In the genomic region with DNA sequence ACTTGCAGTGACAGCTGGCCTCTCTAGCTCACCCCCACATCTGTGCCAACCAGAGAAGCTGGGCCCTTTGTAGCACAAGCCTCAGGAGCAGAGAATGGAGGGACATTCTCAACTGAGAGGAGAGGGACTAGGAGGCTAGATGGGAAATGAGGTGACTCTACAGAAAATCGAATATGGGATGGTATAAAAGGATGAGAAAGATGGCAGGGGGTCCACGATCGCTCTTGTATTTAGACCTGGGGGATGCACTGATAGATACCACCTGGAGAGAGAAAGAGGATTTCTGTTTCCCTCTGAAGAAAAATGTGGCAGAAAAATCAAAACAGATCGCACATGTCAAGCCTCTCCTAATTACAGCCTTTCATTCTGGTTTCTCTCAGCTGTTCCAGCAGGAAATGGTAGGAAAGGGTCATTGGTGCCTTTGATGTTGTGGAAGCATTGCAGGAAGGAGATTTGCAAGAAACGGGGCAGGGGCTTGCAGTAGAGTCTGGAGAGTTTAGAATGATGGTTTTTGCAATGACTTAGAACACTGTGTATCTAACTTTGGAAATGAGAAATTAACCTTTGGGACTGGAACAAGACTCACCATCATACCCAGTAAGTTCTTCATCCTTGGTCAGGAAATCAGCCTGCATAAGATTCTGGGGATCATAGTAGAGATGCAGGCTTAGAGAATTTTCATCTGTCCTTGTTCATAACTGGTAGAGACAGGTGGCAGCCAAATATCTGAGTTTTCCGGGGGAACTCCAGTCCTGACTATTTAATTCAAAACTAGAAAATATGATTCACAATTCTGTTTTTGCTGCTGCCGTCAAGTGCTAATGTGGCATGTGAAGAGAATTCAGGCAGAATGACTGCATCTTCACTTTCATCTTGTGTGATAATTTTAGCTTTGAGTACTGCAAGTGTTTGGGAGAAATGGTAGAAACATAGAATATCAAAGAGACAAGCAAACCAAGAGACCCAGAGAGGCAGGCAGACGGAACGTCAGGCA, we compare ENCODE assay signal across 15 cellular contexts.
DNase-seq lines count a peak whose midpoint lies in the region; ATAC-seq and TF ChIP-seq lines count a peak whose summit lies in the region.
"Had no signal": no experiment of that assay in that cellular context is flagged by ENCODE, and none has a peak within 500 bp of the region (broad histone marks: within the 10 kb centered on the region; RNA-seq: fewer than 3 reads in every experiment).

No MANE protein-coding gene starts in this region.

- no peaks in the 10 kb centered on the region for H3K9me3 Mint-ChIP-seq in activated naive CD4-positive, alpha-beta T cell treated with anti-CD3 and anti-CD28 coated beads, Interleukin-2, amount 10 ng/mL, durations not matched to agents 7 days and 5 days
- H3K9me3 Mint-ChIP-seq in brain (no peaks in the 10 kb centered on the region), Caco-2 (ENCODE audit: unreplicated experiment) (no peaks in the 10 kb centered on the region)

- TF ChIP-seq CTCF in brain (conservative IDR thresholded peaks at IDR 0.05), result no peak
- TF ChIP-seq CTCF in Caco-2 (IDR thresholded peaks at IDR 0.05; ENCODE audit: insufficient read depth in 1 of 2, low read depth in 1 of 2, low read length in 1 of 2, severe bottlenecking in 1 of 2, unreplicated experiment in 1 of 2), result no peak

- peak; percentile 33 for ATAC-seq in HG03432 (IDR thresholded peaks at IDR 0.05; ENCODE audit: unreplicated experiment)
- ATAC-seq in HG03520 (IDR thresholded peaks at IDR 0.05; ENCODE audit: unreplicated experiment), result no peak

- no peaks in the 10 kb centered on the region for H3K36me3 ChIP-seq in Caco-2 (ENCODE audit: control insufficient read depth, insufficient read depth, low read length)
- H3K36me3 ChIP-seq: esophagus squamous epithelium had no signal

- peak overlapping the region; percentile 84 for H3K4me3 Mint-ChIP-seq in activated naive CD4-positive, alpha-beta T cell treated with anti-CD3 and anti-CD28 coated beads, Interleukin-2, amount 10 ng/mL, durations not matched to agents 7 days and 5 days
- peak overlapping the region in 3 of 5 experiments; percentile 1 to 48 (median 4) for H3K4me3 Mint-ChIP-seq in brain
- no peak overlapping the region for H3K4me3 Mint-ChIP-seq in Caco-2 (ENCODE audit: unreplicated experiment)

- H3K27me3 Mint-ChIP-seq in activated naive CD4-positive, alpha-beta T cell treated with anti-CD3 and anti-CD28 coated beads, Interleukin-2, amount 10 ng/mL, durations not matched to agents 7 days and 5 days, result no peaks in the 10 kb centered on the region
- peaks cover 9% of the 10 kb centered on the region for H3K27me3 Mint-ChIP-seq in brain
- no peaks in the 10 kb centered on the region for H3K27me3 Mint-ChIP-seq in Caco-2 (ENCODE audit: insufficient read depth, unreplicated experiment)

- H3K4me1 ChIP-seq in Caco-2, result peaks cover 6% of the 10 kb centered on the region

- POLR2A ChIA-PET in Caco-2 (lab: Charles Lee), result no interaction called here

- peaks cover 16% of the 10 kb centered on the region for H3K4me1 Mint-ChIP-seq in activated naive CD4-positive, alpha-beta T cell treated with anti-CD3 and anti-CD28 coated beads, Interleukin-2, amount 10 ng/mL, durations not matched to agents 7 days and 5 days
- H3K4me1 Mint-ChIP-seq in brain (peaks cover 76% of the 10 kb centered on the region), Caco-2 (ENCODE audit: low read depth, unreplicated experiment) (peaks cover 7% of the 10 kb centered on the region)

- peaks cover 76% of the 10 kb centered on the region for H3K36me3 Mint-ChIP-seq in activated naive CD4-positive, alpha-beta T cell treated with anti-CD3 and anti-CD28 coated beads, Interleukin-2, amount 10 ng/mL, durations not matched to agents 7 days and 5 days
- H3K36me3 Mint-ChIP-seq in brain (no peaks in the 10 kb centered on the region), Caco-2 (ENCODE audit: insufficient read depth, unreplicated experiment) (no peaks in the 10 kb centered on the region)

- peak overlapping the region; percentile 96 for H3K27ac Mint-ChIP-seq in activated naive CD4-positive, alpha-beta T cell treated with anti-CD3 and anti-CD28 coated beads, Interleukin-2, amount 10 ng/mL, durations not matched to agents 7 days and 5 days
- H3K27ac Mint-ChIP-seq in brain (peak overlapping the region in 3 of 5 experiments; percentile 7 to 64 (median 55)), Caco-2 (ENCODE audit: unreplicated experiment) (no peak overlapping the region)

- BruUV-seq in Caco-2 (replicated peaks; lab: Mats Ljungman, UMichigan), result no TSS peak

- no peak for DNase-seq in activated naive CD4-positive, alpha-beta T cell treated with anti-CD3 and anti-CD28 coated beads, Interleukin-2, amount 10 ng/mL, durations not matched to agents 7 days and 5 days
- DNase-seq in activated naive CD4-positive, alpha-beta T cell treated with anti-CD3 and anti-CD28 coated beads, Interleukin-2, amount 50 U/mL, for 16 hours, result no peak
- DNase-seq in superior temporal gyrus (ENCODE audit: extremely low spot score) (peak; percentile 42), Caco-2 (no peak), NCI-H2029 (lab: John Stamatoyannopoulos, UW) (no peak)
- DNase-seq: esophagus squamous epithelium, KBM-7, NCI-H1417 treated with DMSO at 0.1 percent for 48 hours, NCI-H69, posterior cingulate gyrus, Right ventricle myocardium superior had no signal

- intact Hi-C loops in Caco-2 (cut with micrococcal nuclease; ENCODE audit: unreplicated experiment), result no loop called here

- H3K27me3 ChIP-seq in Caco-2 (replicated peaks; ENCODE audit: control insufficient read depth, insufficient read depth, low read length), result no peaks in the 10 kb centered on the region

- CTCF ChIA-PET in activated naive CD4-positive, alpha-beta T cell treated with anti-CD3 and anti-CD28 coated beads, Interleukin-2, amount 10 ng/mL, durations not matched to agents 7 days and 5 days (lab: Charles Lee), result no interaction called here
- CTCF ChIA-PET in Caco-2 (lab: Charles Lee), result no interaction called here

- H3K9me3 ChIP-seq in Caco-2, result no peaks in the 10 kb centered on the region
- H3K9me3 ChIP-seq: esophagus squamous epithelium had no signal

- H3K4me3 ChIP-seq in Caco-2 (ENCODE audit: low read depth, low read length), result no peak overlapping the region
- H3K4me3 ChIP-seq: esophagus squamous epithelium, lung had no signal
